In the genomic region with DNA sequence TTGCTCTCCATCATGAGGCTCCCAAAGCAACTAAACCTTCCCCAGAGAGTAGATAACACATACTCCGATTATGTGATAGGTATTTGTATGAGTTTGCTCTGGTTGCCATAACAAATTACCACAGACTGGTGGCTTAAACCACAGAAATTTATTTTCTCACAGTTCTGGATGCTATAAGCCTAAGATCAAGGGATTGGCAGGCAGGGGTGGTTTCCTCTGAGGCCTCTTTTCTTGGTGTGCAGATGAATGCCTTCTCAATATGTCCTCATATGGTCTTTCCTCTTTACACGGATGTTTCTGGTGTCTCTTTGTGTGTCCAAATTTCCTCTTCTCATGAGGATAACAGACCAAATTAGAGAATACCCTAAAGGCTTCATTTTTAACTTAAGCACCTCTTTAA, we compare ENCODE assay signal across 10 cellular contexts.
DNase-seq lines count a peak whose midpoint lies in the region; ATAC-seq and TF ChIP-seq lines count a peak whose summit lies in the region.
"Had no signal": no experiment of that assay in that cellular context is flagged by ENCODE, and none has a peak within 500 bp of the region (broad histone marks: within the 10 kb centered on the region; RNA-seq: fewer than 3 reads in every experiment).

No MANE protein-coding gene starts in this region.

- peak overlapping the region in 2 of 4 donors; percentile 8 to 9 for H3K4me3 Mint-ChIP-seq in CD4-positive, CD25-positive, alpha-beta regulatory T cell
- peak overlapping the region; percentile 21 for H3K4me3 Mint-ChIP-seq in activated T-helper 17 cell treated with anti-CD3 and anti-CD28 coated beads, Interleukin-2, amount 50 U/mL, for 72 hours
- H3K4me3 Mint-ChIP-seq: mesothelial cell of epicardium had no signal

- no peak overlapping the region for H3K27ac ChIP-seq in CD4-positive, CD25-positive, alpha-beta regulatory T cell (ENCODE audit: insufficient read depth, low read length, poor library complexity, severe bottlenecking)
- H3K27ac ChIP-seq in coronary artery: no peak overlapping the region

- no peaks in the 10 kb centered on the region for H3K27me3 ChIP-seq in CD4-positive, CD25-positive, alpha-beta regulatory T cell (ENCODE audit: control insufficient read depth, insufficient read depth, low read length)

- DNase-seq in CD4-positive, CD25-positive, alpha-beta regulatory T cell: peak in 2 of 3 donors; percentile 29 to 33
- DNase-seq in MV-4-11 (lab: John Stamatoyannopoulos, UW): peak; percentile 85
- DNase-seq in myocyte (ENCODE audit: low read depth): peak; percentile 13
- DNase-seq in dedifferentiated amniotic fluid mesenchymal stem cell (ENCODE audit: extremely low spot score): no peak
- DNase-seq in coronary artery (ENCODE audit: low spot score): no peak
- DNase-seq: NCI-H1092 had no signal

- no peaks in the 10 kb centered on the region for H3K36me3 Mint-ChIP-seq in CD4-positive, CD25-positive, alpha-beta regulatory T cell
- H3K36me3 Mint-ChIP-seq in activated T-helper 17 cell treated with anti-CD3 and anti-CD28 coated beads, Interleukin-2, amount 50 U/mL, for 72 hours (ENCODE audit: low read depth): no peaks in the 10 kb centered on the region

- peak; percentile 53 to 71 for ATAC-seq in CD4-positive, CD25-positive, alpha-beta regulatory T cell (ENCODE audit: low read depth in 2 of 2)
- peak; percentile 90 for ATAC-seq in activated T-helper 17 cell treated with anti-CD3 and anti-CD28 coated beads, Interleukin-2, amount 50 U/mL, for 72 hours (replicated peaks)
- ATAC-seq in GM18868 (IDR thresholded peaks at IDR 0.05; ENCODE audit: unreplicated experiment) (no peak), GM18502 (IDR thresholded peaks at IDR 0.05; ENCODE audit: poor library complexity, unreplicated experiment) (no peak)

- no peaks in the 10 kb centered on the region for H3K27me3 Mint-ChIP-seq in CD4-positive, CD25-positive, alpha-beta regulatory T cell
- no peaks in the 10 kb centered on the region for H3K27me3 Mint-ChIP-seq in activated T-helper 17 cell treated with anti-CD3 and anti-CD28 coated beads, Interleukin-2, amount 50 U/mL, for 72 hours

- no peak for TF ChIP-seq CTCF in coronary artery (IDR thresholded peaks at IDR 0.05)

- H3K9me3 Mint-ChIP-seq in CD4-positive, CD25-positive, alpha-beta regulatory T cell: peaks cover 0 to 1% (median 0%) of the 10 kb centered on the region in 7 donors
- no peaks in the 10 kb centered on the region for H3K9me3 Mint-ChIP-seq in activated T-helper 17 cell treated with anti-CD3 and anti-CD28 coated beads, Interleukin-2, amount 50 U/mL, for 72 hours

- no peaks in the 10 kb centered on the region for H3K36me3 ChIP-seq in CD4-positive, CD25-positive, alpha-beta regulatory T cell (ENCODE audit: control insufficient read depth, insufficient read depth, low read length)

- H3K9me3 ChIP-seq in CD4-positive, CD25-positive, alpha-beta regulatory T cell (ENCODE audit: control insufficient read depth in 2 of 2, low read length in 2 of 2): no peaks in the 10 kb centered on the region

- H3K4me1 Mint-ChIP-seq in CD4-positive, CD25-positive, alpha-beta regulatory T cell: peaks cover 0 to 13% (median 8%) of the 10 kb centered on the region in 4 donors
- peaks cover 13% of the 10 kb centered on the region for H3K4me1 Mint-ChIP-seq in activated T-helper 17 cell treated with anti-CD3 and anti-CD28 coated beads, Interleukin-2, amount 50 U/mL, for 72 hours

- no peaks in the 10 kb centered on the region for H3K4me1 ChIP-seq in CD4-positive, CD25-positive, alpha-beta regulatory T cell (ENCODE audit: control insufficient read depth, insufficient read depth, low read length, poor library complexity, severe bottlenecking)

- H3K27ac Mint-ChIP-seq in CD4-positive, CD25-positive, alpha-beta regulatory T cell: peak overlapping the region in 2 of 3 donors; percentile 57 to 72
- H3K27ac Mint-ChIP-seq in activated T-helper 17 cell treated with anti-CD3 and anti-CD28 coated beads, Interleukin-2, amount 50 U/mL, for 72 hours: peak overlapping the region; percentile 83
- H3K27ac Mint-ChIP-seq: mesothelial cell of epicardium had no signal

- no peak overlapping the region for H3K4me3 ChIP-seq in CD4-positive, CD25-positive, alpha-beta regulatory T cell (ENCODE audit: low read depth, low read length)
- H3K4me3 ChIP-seq in coronary artery: no peak overlapping the region

Comparison
In these comparisons a context has a peak if more than half of its experiments do, and no peak if none do; other contexts are left out.
1. ATAC-seq: peak in CD4-positive, CD25-positive, alpha-beta regulatory T cell (2 of 2) and activated T-helper 17 cell treated with anti-CD3 and anti-CD28 coated beads, Interleukin-2, amount 50 U/mL, for 72 hours (single experiment); none in GM18868 (single experiment) and GM18502 (single experiment).
2. DNase-seq: peak in CD4-positive, CD25-positive, alpha-beta regulatory T cell (2 of 3), MV-4-11 (single experiment) and myocyte (single experiment); none in dedifferentiated amniotic fluid mesenchymal stem cell (single experiment) and coronary artery (single experiment).